Comparison of ENCODE assay signal across 23 cellular contexts in the genomic region with DNA sequence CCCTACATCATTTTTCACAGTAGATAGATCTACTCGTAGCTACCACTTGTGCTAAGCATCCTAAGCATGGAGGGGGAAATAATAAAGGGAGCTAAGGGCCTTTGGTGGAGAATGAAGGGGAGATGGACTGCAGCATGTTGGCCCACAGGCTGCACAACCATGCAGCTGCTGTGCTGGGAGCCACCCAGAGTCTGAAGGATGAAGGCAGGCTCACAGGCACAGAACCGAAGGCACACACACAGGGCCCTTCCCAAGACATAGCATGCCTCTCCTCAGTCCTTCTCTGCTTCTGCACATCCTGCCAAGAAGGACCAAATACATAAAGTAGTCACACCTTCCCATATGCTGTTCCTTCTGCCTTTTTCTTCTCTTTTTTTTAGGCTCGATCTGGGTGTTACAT. TPM values are rescaled to one million over a fixed set of nuclear protein-coding genes. Genes with fewer than 3 reads are reported as not detected.
DNase-seq lines count a peak whose midpoint lies in the region; ATAC-seq and TF ChIP-seq lines count a peak whose summit lies in the region.
"Had no signal": no experiment of that assay in that cellular context is flagged by ENCODE, and none has a peak within 500 bp of the region (broad histone marks: within the 10 kb centered on the region; RNA-seq: fewer than 3 reads in every experiment).

No MANE protein-coding gene starts in this region.

- POLR2A ChIA-PET in Panc1 (lab: Charles Lee), result no interaction called here
- POLR2A ChIA-PET in activated CD8-positive, alpha-beta T cell treated with anti-CD3 and anti-CD28 coated beads, Interleukin-2, amount 10 ng/mL, durations not matched to agents 7 days and 5 days (lab: Charles Lee), result interaction anchor here (1.2 to 1.5 kb wide), 3 partner anchors 9 to 52 kb away, joined by 3 to 5 read pairs (median 3); a partner anchor contains a TSS

- no peaks in the 10 kb centered on the region for H3K9me3 Mint-ChIP-seq in activated CD8-positive, alpha-beta T cell treated with anti-CD3 and anti-CD28 coated beads, Interleukin-2, amount 10 ng/mL, durations not matched to agents 7 days and 5 days (ENCODE audit: insufficient read depth)

- H3K36me3 Mint-ChIP-seq in activated CD8-positive, alpha-beta T cell treated with anti-CD3 and anti-CD28 coated beads, Interleukin-2, amount 10 ng/mL, durations not matched to agents 7 days and 5 days (ENCODE audit: low read depth), result peaks cover 34% of the 10 kb centered on the region

- no peak for DNase-seq in Panc1 (ENCODE audit: low read depth, low spot score)
- DNase-seq in dorsolateral prefrontal cortex, result peak in 1 of 10 donors; percentile 19
- no peak for DNase-seq in iPS-NIHi11 (ENCODE audit: low spot score)
- no peak for DNase-seq in activated CD8-positive, alpha-beta T cell treated with anti-CD3 and anti-CD28 coated beads, Interleukin-2, amount 10 ng/mL, durations not matched to agents 7 days and 5 days
- no peak for DNase-seq in mucosa of descending colon
- DNase-seq: activated CD4-positive, CD25-positive, alpha-beta regulatory T cell treated with anti-CD3 and anti-CD28 coated beads, Interleukin-2, amount 50 U/mL, for 72 hours; activated CD8-positive, alpha-beta memory T cell treated with anti-CD3 and anti-CD28 coated beads for 24 hours; activated naive CD4-positive, alpha-beta T cell treated with anti-CD3 and anti-CD28 coated beads, Interleukin-2, amount 50 U/mL, for 16 hours; aorta; cerebellar nuclear complex; effector CD8-positive, alpha-beta T cell; heart left ventricle; NCI-H1417; NCI-H524; occipital lobe; right lobe of liver; Right ventricle myocardium superior; stimulated activated naive CD4-positive, alpha-beta T cell; upper lobe of right lung had no signal

- peaks cover 41% of the 10 kb centered on the region for H3K4me1 ChIP-seq in Panc1 (ENCODE audit: control insufficient read depth, insufficient read depth, low read length)
- peaks cover 33 to 40% of the 10 kb centered on the region in 2 experiments for H3K4me1 ChIP-seq in neutrophil (ENCODE audit: control insufficient read depth in 1 of 2, insufficient read depth in 1 of 2, low read depth in 1 of 2, low read length in 1 of 2)
- H3K4me1 ChIP-seq in subcutaneous abdominal adipose tissue (ENCODE audit: control insufficient read depth in 5 of 5, insufficient read depth in 5 of 5, low read length in 5 of 5), result peaks cover 4 to 59% (median 54%) of the 10 kb centered on the region in 5 donors
- peaks cover under 1% of the 10 kb centered on the region for H3K4me1 ChIP-seq in mucosa of descending colon (ENCODE audit: low read depth)

- H3K27ac Mint-ChIP-seq in activated CD8-positive, alpha-beta T cell treated with anti-CD3 and anti-CD28 coated beads, Interleukin-2, amount 10 ng/mL, durations not matched to agents 7 days and 5 days, result no peak overlapping the region

- in situ Hi-C loops in Panc1 (cut with HindIII; ENCODE audit: low pct_unique_long_range_greater_than_20kb, low sequenced_read_pairs), result loop anchor here (10.0 kb wide), 1 partner anchor 47 kb away; a partner anchor contains a TSS

- H3K36me3 ChIP-seq in Panc1 (ENCODE audit: control insufficient read depth, insufficient read depth, low read length) (no peaks in the 10 kb centered on the region), neutrophil (peaks cover 12% of the 10 kb centered on the region), subcutaneous abdominal adipose tissue (ENCODE audit: control insufficient read depth in 5 of 5, insufficient read depth in 5 of 5, low read length in 5 of 5) (peaks cover 0 to 18% (median 4%) of the 10 kb centered on the region in 5 donors), mucosa of descending colon (ENCODE audit: low read depth) (no peaks in the 10 kb centered on the region)
- H3K36me3 ChIP-seq: right lobe of liver had no signal

- H3K27me3 Mint-ChIP-seq in activated CD8-positive, alpha-beta T cell treated with anti-CD3 and anti-CD28 coated beads, Interleukin-2, amount 10 ng/mL, durations not matched to agents 7 days and 5 days (ENCODE audit: low read depth), result no peaks in the 10 kb centered on the region

- H3K4me3 ChIP-seq in Panc1 (ENCODE audit: low read depth in 2 of 2, low read length in 2 of 2), result no peak overlapping the region
- H3K4me3 ChIP-seq in dorsolateral prefrontal cortex, result no peak overlapping the region
- H3K4me3 ChIP-seq in neutrophil (ENCODE audit: low read depth in 1 of 2, low read length in 1 of 2), result no peak overlapping the region
- H3K4me3 ChIP-seq in subcutaneous abdominal adipose tissue (ENCODE audit: low read depth in 1 of 5, low read length in 5 of 5), result no peak overlapping the region
- no peak overlapping the region for H3K4me3 ChIP-seq in mucosa of descending colon
- H3K4me3 ChIP-seq: heart left ventricle, right lobe of liver, upper lobe of right lung had no signal

- intact Hi-C loops in Panc1 (cut with micrococcal nuclease; ENCODE audit: unreplicated experiment) (no loop called here), dorsolateral prefrontal cortex (cut with DNase I) (no loop called here), mucosa of descending colon (cut with DNase I, micrococcal nuclease) (no loop called here)

- H3K4me3 Mint-ChIP-seq in activated CD8-positive, alpha-beta T cell treated with anti-CD3 and anti-CD28 coated beads, Interleukin-2, amount 10 ng/mL, durations not matched to agents 7 days and 5 days, result no peak overlapping the region

- CTCF ChIA-PET in Panc1 (lab: Charles Lee), result no interaction called here
- CTCF ChIA-PET in activated CD8-positive, alpha-beta T cell treated with anti-CD3 and anti-CD28 coated beads, Interleukin-2, amount 10 ng/mL, durations not matched to agents 7 days and 5 days (lab: Charles Lee), result no interaction called here

- H3K27ac ChIP-seq in Panc1 (ENCODE audit: low read length) (peak overlapping the region; percentile 29; the same call in 1 of the 2 replicates), dorsolateral prefrontal cortex (peak overlapping the region in 30 of 59 donors; percentile 5 to 73 (median 34)), neutrophil (peak overlapping the region; percentile 43), subcutaneous abdominal adipose tissue (ENCODE audit: low read depth, low read length) (peak overlapping the region; percentile 99)
- H3K27ac ChIP-seq: upper lobe of right lung had no signal

- H3K4me1 Mint-ChIP-seq in activated CD8-positive, alpha-beta T cell treated with anti-CD3 and anti-CD28 coated beads, Interleukin-2, amount 10 ng/mL, durations not matched to agents 7 days and 5 days (ENCODE audit: low read depth), result peaks cover 9% of the 10 kb centered on the region

- H3K9me3 ChIP-seq in Panc1 (ENCODE audit: control insufficient read depth, insufficient read depth, low read depth, low read length) (no peaks in the 10 kb centered on the region), neutrophil (no peaks in the 10 kb centered on the region), subcutaneous abdominal adipose tissue (ENCODE audit: control insufficient read depth in 5 of 5, low read length in 5 of 5) (no peaks in the 10 kb centered on the region), mucosa of descending colon (no peaks in the 10 kb centered on the region)
- H3K9me3 ChIP-seq: heart left ventricle, right lobe of liver, upper lobe of right lung had no signal

- ATAC-seq in Panc1, result no peak
- ATAC-seq in GM18520 (IDR thresholded peaks at IDR 0.05; ENCODE audit: unreplicated experiment), result no peak
- no peak for ATAC-seq in activated CD8-positive, alpha-beta T cell treated with anti-CD3 and anti-CD28 coated beads, Interleukin-2, amount 10 ng/mL, durations not matched to agents 7 days and 5 days
- ATAC-seq in mucosa of descending colon, result no peak
- ATAC-seq: heart left ventricle, HepG2, right lobe of liver, upper lobe of right lung had no signal

- BruUV-seq in Panc1 (replicated peaks; lab: Mats Ljungman, UMichigan), result no TSS peak

- H3K9ac ChIP-seq in subcutaneous abdominal adipose tissue (ENCODE audit: low read length in 5 of 5), result no peak overlapping the region

- H3K27me3 ChIP-seq in Panc1 (ENCODE audit: control insufficient read depth, insufficient read depth, low read length), result no peaks in the 10 kb centered on the region
- H3K27me3 ChIP-seq in dorsolateral prefrontal cortex, result no peaks in the 10 kb centered on the region
- no peaks in the 10 kb centered on the region for H3K27me3 ChIP-seq in neutrophil
- H3K27me3 ChIP-seq in subcutaneous abdominal adipose tissue (ENCODE audit: control insufficient read depth in 5 of 5, insufficient read depth in 4 of 5, low read length in 5 of 5), result no peaks in the 10 kb centered on the region
- H3K27me3 ChIP-seq: heart left ventricle, right lobe of liver, upper lobe of right lung had no signal

- no peak for TF ChIP-seq CTCF in Panc1 (IDR thresholded peaks at IDR 0.05)
- no peak for TF ChIP-seq CTCF in dorsolateral prefrontal cortex (IDR thresholded peaks at IDR 0.05 in 54 of 56, conservative IDR thresholded peaks at IDR 0.05 in 2 of 56; ENCODE audit: low read depth in 1 of 56, partially characterized antibody in 56 of 56)
- no peak for TF ChIP-seq CTCF in neutrophil (IDR thresholded peaks at IDR 0.05)
- no peak for TF ChIP-seq CTCF in mucosa of descending colon (IDR thresholded peaks at IDR 0.05)

RNA-seq across cellular contexts. Expression of a gene that starts 6.6 kb away (rescaled TPM):
- total RNA-seq in Panc1 (2021; ENCODE audit: unreplicated experiment) (58.5 TPM), dorsolateral prefrontal cortex (100 to 1,000 TPM in 113 of 120 experiments, 10 to 100 TPM in 7; 91.8 to 259 (median 127) TPM), mucosa of descending colon (10 to 100 TPM; 57.7 to 83.9 (median 75.2) TPM)
- polyA plus RNA-seq in Panc1 (2012; ENCODE audit: insufficient read length), result 47.8 TPM
- total RNA-seq in activated CD8-positive, alpha-beta T cell treated with anti-CD3 and anti-CD28 coated beads, Interleukin-2, amount 10 ng/mL, durations not matched to agents 7 days and 5 days, result 100 to 1,000 TPM in 1 of 2 experiments, 10 to 100 TPM in 1; 95.8 to 105 TPM

RNA-seq across cellular contexts. Expression of a gene that starts 31.0 kb away (rescaled TPM):
- total RNA-seq in Panc1 (2021; ENCODE audit: unreplicated experiment) (111 TPM), dorsolateral prefrontal cortex (100 to 1,000 TPM in 41 of 120 experiments, 10 to 100 TPM in 79; 59.7 to 128 (median 92.7) TPM), mucosa of descending colon (10 to 100 TPM; 65.3 to 79.2 (median 79.0) TPM)
- 259 TPM for polyA plus RNA-seq in Panc1 (2012; ENCODE audit: insufficient read length)
- 100 to 1,000 TPM; 135 to 149 TPM for total RNA-seq in activated CD8-positive, alpha-beta T cell treated with anti-CD3 and anti-CD28 coated beads, Interleukin-2, amount 10 ng/mL, durations not matched to agents 7 days and 5 days

RNA-seq across cellular contexts. Expression of a gene that starts 38.1 kb away (rescaled TPM):
- 12.4 TPM for total RNA-seq in Panc1 (2021; ENCODE audit: unreplicated experiment)
- polyA plus RNA-seq in Panc1 (2012; ENCODE audit: insufficient read length), result 11.9 TPM
- total RNA-seq in dorsolateral prefrontal cortex, result 10 to 100 TPM in 81 of 120 experiments, 1 to 10 TPM in 39; 4.4 to 26.7 (median 11.1) TPM
- total RNA-seq in activated CD8-positive, alpha-beta T cell treated with anti-CD3 and anti-CD28 coated beads, Interleukin-2, amount 10 ng/mL, durations not matched to agents 7 days and 5 days, result 1 to 10 TPM; 7.3 to 7.8 TPM
- 10 to 100 TPM in 1 of 3 donors, 1 to 10 TPM in 2; 3.7 to 10.3 (median 8.4) TPM for total RNA-seq in mucosa of descending colon

RNA-seq across cellular contexts. Expression of a gene that starts 44.3 kb away (rescaled TPM):
- total RNA-seq in Panc1 (2021; ENCODE audit: unreplicated experiment), result 293 TPM
- polyA plus RNA-seq in Panc1 (2012; ENCODE audit: insufficient read length), result 393 TPM
- total RNA-seq in dorsolateral prefrontal cortex, result 10 to 100 TPM; 47.5 to 89.0 (median 63.8) TPM
- total RNA-seq in activated CD8-positive, alpha-beta T cell treated with anti-CD3 and anti-CD28 coated beads, Interleukin-2, amount 10 ng/mL, durations not matched to agents 7 days and 5 days, result 100 to 1,000 TPM; 104 to 109 TPM
- total RNA-seq in mucosa of descending colon, result 100 to 1,000 TPM; 105 to 195 (median 126) TPM

RNA-seq across cellular contexts. Expression of a gene that starts 50.3 kb away (rescaled TPM):
- total RNA-seq in Panc1 (2021; ENCODE audit: unreplicated experiment) (62.9 TPM), dorsolateral prefrontal cortex (10 to 100 TPM; 12.0 to 88.0 (median 35.5) TPM), mucosa of descending colon (100 to 1,000 TPM in 1 of 3 donors, 10 to 100 TPM in 2; 12.9 to 333 (median 54.0) TPM)
- 56.8 TPM for polyA plus RNA-seq in Panc1 (2012; ENCODE audit: insufficient read length)
- total RNA-seq in activated CD8-positive, alpha-beta T cell treated with anti-CD3 and anti-CD28 coated beads, Interleukin-2, amount 10 ng/mL, durations not matched to agents 7 days and 5 days, result 10 to 100 TPM; 62.5 to 67.3 TPM

Comparison
In these comparisons a context has a peak if more than half of its experiments do, and no peak if none do; other contexts are left out.
1. H3K27ac ChIP-seq: peak in every context shown above with its lines; median percentile 99 in subcutaneous abdominal adipose tissue; 43 in neutrophil; 34 in dorsolateral prefrontal cortex; 29 in Panc1.